23 cellular contexts compared by ENCODE assay signal in genomic region chr17:57632294-57632693, GRCh38.
"Had no signal": no experiment of that assay in that cellular context is flagged by ENCODE, and none has a peak within 500 bp of the region (broad histone marks: within the 10 kb centered on the region; RNA-seq: fewer than 3 reads in every experiment).

No MANE protein-coding gene starts in this region.

- H3K27ac ChIP-seq: body of pancreas, psoas muscle, testis, VCaP had no signal

- H3K27me3 Mint-ChIP-seq: activated CD8-positive, alpha-beta memory T cell treated with anti-CD3 and anti-CD28 coated beads, Interleukin-2, amount 10 ng/mL, durations not matched to agents 7 days and 5 days; activated naive CD8-positive, alpha-beta T cell treated with anti-CD3 and anti-CD28 coated beads, Interleukin-2, amount 10 ng/mL, durations not matched to agents 7 days and 5 days; type B pancreatic cell had no signal

- H3K4me1 ChIP-seq: body of pancreas, psoas muscle had no signal

- H3K4me1 Mint-ChIP-seq: activated CD8-positive, alpha-beta memory T cell treated with anti-CD3 and anti-CD28 coated beads, Interleukin-2, amount 10 ng/mL, durations not matched to agents 7 days and 5 days had no signal

- DNase-seq: activated CD4-positive, alpha-beta T cell treated with anti-CD3 and anti-CD28 coated beads for 1 hour; activated CD4-positive, alpha-beta T cell treated with anti-CD3 and anti-CD28 coated beads, Interleukin-2, amount 50 U/mL, for 4 hours; activated CD8-positive, alpha-beta memory T cell treated with anti-CD3 and anti-CD28 coated beads, Interleukin-2, amount 10 ng/mL, durations not matched to agents 7 days and 5 days; activated naive CD4-positive, alpha-beta T cell treated with Interleukin-2 at 50 U/mL for 16 hours; activated naive CD8-positive, alpha-beta T cell treated with anti-CD3 and anti-CD28 coated beads, Interleukin-2, amount 10 ng/mL, durations not matched to agents 7 days and 5 days; activated T-cell treated with anti-CD3 and anti-CD28 coated beads, Interleukin-2, amount 50 U/mL, for 1 hour; body of pancreas; caudate nucleus; erythroblast; foreskin melanocyte; head of caudate nucleus; midbrain; right cardiac atrium; stimulated activated CD4-positive, alpha-beta T cell treated with anti-CD3 and anti-CD28 coated beads, Interleukin-15, amount 100 ng/mL, for 24 hours; stimulated activated CD4-positive, alpha-beta T cell treated with anti-CD3 and anti-CD28 coated beads, Interleukin-2, amount 100 ng/mL, for 48 hours; testis had no signal

- H3K4me3 ChIP-seq: body of pancreas, lung, psoas muscle, skin epidermis, testis had no signal

- ATAC-seq: activated CD8-positive, alpha-beta memory T cell treated with anti-CD3 and anti-CD28 coated beads, Interleukin-2, amount 10 ng/mL, durations not matched to agents 7 days and 5 days; body of pancreas; psoas muscle; right cardiac atrium had no signal

- H3K27ac Mint-ChIP-seq: activated CD8-positive, alpha-beta memory T cell treated with anti-CD3 and anti-CD28 coated beads, Interleukin-2, amount 10 ng/mL, durations not matched to agents 7 days and 5 days; activated naive CD8-positive, alpha-beta T cell treated with anti-CD3 and anti-CD28 coated beads, Interleukin-2, amount 10 ng/mL, durations not matched to agents 7 days and 5 days; activated T-helper 2 cell treated with anti-CD3 and anti-CD28 coated beads, Interferon-gamma antibody, Interleukin-2, Interleukin-4, amounts not matched to agents 10 μg/mL and 5 μg/mL and 100 μg/mL, durations not matched to agents 14 hours and 24 hours and 36 hours; T-helper 1 cell treated with Interleukin-12 subunit alpha and Interleukin-12 subunit beta and Interleukin-4 antibody, amounts not matched to agents 30 μg/mL and 1 μg/mL, for 36 hours; type B pancreatic cell had no signal

- H3K4me3 Mint-ChIP-seq: activated CD8-positive, alpha-beta memory T cell treated with anti-CD3 and anti-CD28 coated beads, Interleukin-2, amount 10 ng/mL, durations not matched to agents 7 days and 5 days; activated naive CD8-positive, alpha-beta T cell treated with anti-CD3 and anti-CD28 coated beads, Interleukin-2, amount 10 ng/mL, durations not matched to agents 7 days and 5 days; T-helper 1 cell treated with Interleukin-12 subunit alpha and Interleukin-12 subunit beta and Interleukin-4 antibody, amounts not matched to agents 30 μg/mL and 1 μg/mL, for 36 hours; type B pancreatic cell had no signal

- H3K9me3 Mint-ChIP-seq: activated T-helper 2 cell treated with anti-CD3 and anti-CD28 coated beads, Interferon-gamma antibody, Interleukin-2, Interleukin-4, amounts not matched to agents 10 μg/mL and 5 μg/mL and 100 μg/mL, durations not matched to agents 14 hours and 24 hours and 36 hours; T-helper 1 cell treated with Interleukin-12 subunit alpha and Interleukin-12 subunit beta and Interleukin-4 antibody, amounts not matched to agents 30 μg/mL and 1 μg/mL, for 36 hours; type B pancreatic cell had no signal

- H3K27me3 ChIP-seq: body of pancreas, testis had no signal

- H3K9me3 ChIP-seq: body of pancreas, psoas muscle, testis had no signal
